Comparison of ENCODE assay signal across 9 cellular contexts in the genomic region with DNA sequence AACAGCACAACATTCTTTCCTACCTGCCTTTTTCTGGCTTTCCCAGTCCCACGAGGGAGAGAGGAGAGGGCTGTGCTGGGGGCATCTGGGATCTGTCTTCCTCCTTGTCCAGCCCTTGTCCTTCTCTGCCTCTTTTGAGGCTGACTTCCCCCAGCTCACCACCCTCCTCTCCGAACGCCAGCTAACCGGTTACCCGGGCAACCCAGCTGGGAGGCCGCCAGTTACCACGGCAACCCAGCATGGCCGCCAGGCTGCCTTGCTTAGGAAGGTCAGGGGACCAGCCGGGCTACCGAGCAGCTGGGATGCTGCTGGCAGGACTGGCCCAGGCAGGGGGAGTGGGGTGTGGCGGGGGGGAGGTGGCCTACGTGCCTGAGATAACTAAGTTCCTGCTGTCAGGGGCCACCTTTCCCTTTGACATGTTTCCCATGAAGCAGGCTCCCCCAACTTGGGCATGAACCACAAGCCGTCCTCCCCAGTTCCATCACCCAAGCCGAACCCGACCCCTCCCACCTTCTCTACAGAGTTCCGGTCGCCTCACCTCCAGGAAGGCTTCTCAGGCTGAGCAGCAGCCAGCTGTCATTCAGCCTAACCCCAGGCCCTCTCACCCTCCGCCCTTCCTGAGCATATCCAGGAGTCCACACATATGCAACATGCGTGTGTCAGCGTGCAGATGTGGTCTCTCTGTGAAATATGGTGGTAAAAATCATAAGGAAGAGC. TPM values are rescaled to one million over a fixed set of nuclear protein-coding genes. Genes with fewer than 3 reads are reported as not detected.
DNase-seq lines count a peak whose midpoint lies in the region; ATAC-seq and TF ChIP-seq lines count a peak whose summit lies in the region.
"Had no signal": no experiment of that assay in that cellular context is flagged by ENCODE, and none has a peak within 500 bp of the region (broad histone marks: within the 10 kb centered on the region; RNA-seq: fewer than 3 reads in every experiment).

No MANE protein-coding gene starts in this region.

- WGBS in lung, 2 donors = 33 to 41% methylated on average over 20 of the region's 20 CpGs

- peak; percentile 35 for ATAC-seq in lung (ENCODE audit: insufficient read depth, low FRiP score)
- ATAC-seq in HG03442 (IDR thresholded peaks at IDR 0.05; ENCODE audit: unreplicated experiment) = no peak
- ATAC-seq in stimulated activated memory B cell treated with anti-CD40 and anti-IgM and Interleukin-4, amounts not matched to agents 10 μg/mL and 1 μg/mL and 100 μg/mL, for 72 hours = no peak
- ATAC-seq in HG03354 (IDR thresholded peaks at IDR 0.05; ENCODE audit: poor library complexity, severe bottlenecking, unreplicated experiment) = no peak

- peaks cover 41% of the 10 kb centered on the region for H3K27me3 Mint-ChIP-seq in stimulated activated memory B cell treated with anti-CD40 and anti-IgM and Interleukin-4, amounts not matched to agents 10 μg/mL and 1 μg/mL and 100 μg/mL, for 72 hours

- H3K9me3 ChIP-seq in AG04450 (ENCODE audit: control insufficient read depth, insufficient read depth, low read length) (no peaks in the 10 kb centered on the region), lung (ENCODE audit: control insufficient read depth in 2 of 2, insufficient read depth in 1 of 2, low read length in 1 of 2) (no peaks in the 10 kb centered on the region)

- no peaks in the 10 kb centered on the region for H3K36me3 ChIP-seq in lung (ENCODE audit: control insufficient read depth in 2 of 2, insufficient read depth in 2 of 2, low read length in 2 of 2)

- CTCF ChIA-PET in AG04450 (lab: Charles Lee) = interaction anchor here (0.9 to 2.0 kb wide), 11 partner anchors 9 to 145 kb away, joined by 3 to 12 read pairs (median 5); a partner anchor contains a TSS

- no peak overlapping the region for H3K4me3 Mint-ChIP-seq in stimulated activated memory B cell treated with anti-CD40 and anti-IgM and Interleukin-4, amounts not matched to agents 10 μg/mL and 1 μg/mL and 100 μg/mL, for 72 hours

- no peak overlapping the region for H3K27ac ChIP-seq in AG04450 (ENCODE audit: low read depth, low read length)
- no peak overlapping the region for H3K27ac ChIP-seq in lung (ENCODE audit: low read depth in 1 of 2, low read length in 1 of 2)
- H3K27ac ChIP-seq: VCaP had no signal

- DNase-seq in AG04450 (ENCODE audit: low read depth, low spot score) (peak; percentile 59), NCI-H1092 treated with DMSO at 0.1 percent for 48 hours (lab: John Stamatoyannopoulos, UW) (peak; percentile 76), cerebellum (ENCODE audit: low spot score) (peak; percentile 95), lung (ENCODE audit: low spot score) (peak; percentile 54), ureter (ENCODE audit: low spot score) (peak; percentile 84)

- H3K4me3 ChIP-seq in AG04450 (ENCODE audit: low read depth, low read length) (peak overlapping the region; percentile 59), lung (no peak overlapping the region)

- H3K9me3 Mint-ChIP-seq in stimulated activated memory B cell treated with anti-CD40 and anti-IgM and Interleukin-4, amounts not matched to agents 10 μg/mL and 1 μg/mL and 100 μg/mL, for 72 hours = no peaks in the 10 kb centered on the region

- TF ChIP-seq CTCF in AG04450 (IDR thresholded peaks at IDR 0.05; ENCODE audit: low read depth, low read length) (no peak), lung (IDR thresholded peaks at IDR 0.05; ENCODE audit: control extremely low read depth, extremely low read depth) (no peak)

- H3K27ac Mint-ChIP-seq in stimulated activated memory B cell treated with anti-CD40 and anti-IgM and Interleukin-4, amounts not matched to agents 10 μg/mL and 1 μg/mL and 100 μg/mL, for 72 hours = no peak overlapping the region

- POLR2A ChIA-PET in AG04450 (lab: Yijun Ruan, JAX) = interaction anchor here (0.6 to 1.6 kb wide), 6 partner anchors 9 to 74 kb away, joined by 3 to 5 read pairs (median 3); a partner anchor contains a TSS

- H3K4me1 ChIP-seq in lung (ENCODE audit: control insufficient read depth in 2 of 2, insufficient read depth in 2 of 2, low read length in 2 of 2) = peaks cover 0 to 2% of the 10 kb centered on the region in 2 donors

- H3K36me3 Mint-ChIP-seq in stimulated activated memory B cell treated with anti-CD40 and anti-IgM and Interleukin-4, amounts not matched to agents 10 μg/mL and 1 μg/mL and 100 μg/mL, for 72 hours = no peaks in the 10 kb centered on the region

- H3K4me1 Mint-ChIP-seq in stimulated activated memory B cell treated with anti-CD40 and anti-IgM and Interleukin-4, amounts not matched to agents 10 μg/mL and 1 μg/mL and 100 μg/mL, for 72 hours = no peaks in the 10 kb centered on the region

- H3K27me3 ChIP-seq in AG04450 (ENCODE audit: control insufficient read depth, insufficient read depth, low read length) = no peaks in the 10 kb centered on the region
- no peaks in the 10 kb centered on the region for H3K27me3 ChIP-seq in lung (ENCODE audit: control insufficient read depth, insufficient read depth)

RNA-seq across cellular contexts. Expression of a gene that starts 8.7 kb away (rescaled TPM):
- polyA plus RNA-seq in AG04450 (2011; rRNA removed) (6.8 and 7.7 TPM in 2 replicates), lung (1 to 10 TPM in 1 of 2 donors, under 1 TPM in 1; 0.88 to 3.8 TPM)
- polyA minus RNA-seq in AG04450 (2011; rRNA and poly(A)+ RNA removed) = 6.6 and 6.9 TPM in 2 replicates
- total RNA-seq in cerebellum (13.6 TPM), lung (10 to 100 TPM in 1 of 2 donors, 1 to 10 TPM in 1; 2.8 to 10.5 TPM), ureter (61.5 TPM)
